ENCODE assay signal across 9 cellular contexts in the genomic region with DNA sequence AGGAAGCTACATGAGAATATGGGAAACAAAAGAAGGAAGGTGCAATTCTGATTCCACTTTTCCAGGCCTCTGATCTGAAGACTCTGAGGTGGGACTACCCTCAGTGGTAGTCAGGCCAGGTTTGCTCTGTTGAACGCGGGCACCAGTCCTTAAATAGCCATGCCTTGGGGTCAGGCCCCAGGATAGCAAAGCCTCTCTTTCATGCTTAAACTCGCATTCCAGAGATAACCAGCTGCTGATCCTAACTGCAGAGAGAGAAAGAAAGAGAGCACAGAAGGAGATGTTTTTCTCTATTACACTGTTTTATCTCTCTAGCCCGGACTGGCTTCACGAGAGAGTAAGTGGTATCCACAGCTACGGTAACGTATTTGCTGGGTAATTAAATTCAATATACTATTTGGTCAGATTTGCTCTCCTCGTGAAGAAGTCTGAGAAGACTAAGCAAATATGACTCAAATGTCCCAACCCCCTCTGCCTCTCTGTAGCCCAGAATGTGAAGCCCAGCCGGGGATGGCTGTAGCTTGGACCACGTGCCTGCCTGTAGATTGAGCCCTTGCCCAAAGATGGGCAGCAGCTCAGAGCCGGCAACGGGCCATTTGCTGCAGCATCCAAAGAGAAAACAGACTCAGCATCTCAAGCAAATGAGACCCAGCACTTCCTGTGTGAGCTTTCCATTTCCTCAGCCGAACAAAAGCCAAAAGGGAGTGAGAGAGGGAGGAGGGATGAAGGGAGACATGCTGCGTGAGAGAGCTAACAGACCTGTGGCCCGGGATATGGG.
DNase-seq lines count a peak whose midpoint lies in the region; ATAC-seq, FAIRE-seq and TF ChIP-seq lines count a peak whose summit lies in the region.
"Had no signal": no experiment of that assay in that cellular context is flagged by ENCODE, and none has a peak within 500 bp of the region (broad histone marks: within the 10 kb centered on the region; RNA-seq: fewer than 3 reads in every experiment).

No MANE protein-coding gene starts in this region.

- no peak for TF ChIP-seq CTCF in chondrocyte (IDR thresholded peaks at IDR 0.05)

- no peak for TF ChIP-seq POLR2A in GM12891 (IDR thresholded peaks at IDR 0.05; ENCODE audit: low read depth, low read length)

- FAIRE-seq in GM12891 (lab: Jason Lieb, UNC) = no peak

- ATAC-seq in left colon = peak; percentile 28
- ATAC-seq in HG02623 (IDR thresholded peaks at IDR 0.05; ENCODE audit: unreplicated experiment) = no peak
- ATAC-seq in T-cell (replicated peaks in 1 of 4) = no peak

- H3K4me1 Mint-ChIP-seq in chondrocyte (ENCODE audit: low read depth) (peaks cover 62% of the 10 kb centered on the region), T-cell (peaks cover 0 to 36% (median 12%) of the 10 kb centered on the region in 3 donors)

- intact Hi-C loops in left colon (cut with DNase I, micrococcal nuclease) = no loop called here

- H3K27ac Mint-ChIP-seq in chondrocyte (ENCODE audit: unreplicated experiment) = peak overlapping the region; percentile 87
- H3K27ac Mint-ChIP-seq in T-cell = peak overlapping the region in 1 of 2 donors; percentile 52

- peak; percentile 85 for DNase-seq in HCEC 1CT
- no peak for DNase-seq in chondrocyte (ENCODE audit: low spot score)
- peak; percentile 33 to 80 for DNase-seq in left colon
- peak; percentile 36 for DNase-seq in smooth muscle cell of the brain vasculature (ENCODE audit: low read depth, low spot score)
- no peak for DNase-seq in GM12891 (ENCODE audit: insufficient read length, low spot score)
- DNase-seq in NCI-H69 (lab: John Stamatoyannopoulos, UW) = no peak
- DNase-seq in T-cell = no peak
- DNase-seq: WERI-Rb-1 had no signal

- peaks cover 23% of the 10 kb centered on the region for H3K36me3 Mint-ChIP-seq in chondrocyte (ENCODE audit: low read depth)
- H3K36me3 Mint-ChIP-seq in T-cell = peaks cover 68% of the 10 kb centered on the region

- no peaks in the 10 kb centered on the region for H3K9me3 Mint-ChIP-seq in chondrocyte (ENCODE audit: low read depth)
- H3K9me3 Mint-ChIP-seq in T-cell = no peaks in the 10 kb centered on the region

- CTCF ChIA-PET in T-cell (lab: Charles Lee) = no interaction called here

- POLR2A ChIA-PET in T-cell (lab: Charles Lee) = interaction anchor here (0.5 to 0.6 kb wide), 3 partner anchors 30 to 43 kb away, joined by 4 to 5 read pairs (median 4); no protein-coding TSS in a partner anchor

- H3K27me3 Mint-ChIP-seq in chondrocyte (ENCODE audit: low read depth) (no peaks in the 10 kb centered on the region), T-cell (no peaks in the 10 kb centered on the region)

- H3K4me3 Mint-ChIP-seq in chondrocyte (ENCODE audit: unreplicated experiment) (peak overlapping the region; percentile 35), T-cell (no peak overlapping the region)

TF ChIP-seq in GM12891, 5 proteins besides CTCF, POLR2A, EP300 and RAD21:
- TF ChIP-seq PAX5 (IDR thresholded peaks at IDR 0.05; ENCODE audit: insufficient read depth, low read length, severe bottlenecking) (no peak), POU2F2 (IDR thresholded peaks at IDR 0.05; ENCODE audit: low read depth, low read length) (no peak), SPI1 (IDR thresholded peaks at IDR 0.05; ENCODE audit: low read depth, low read length) (no peak), TAF1 (IDR thresholded peaks at IDR 0.05; ENCODE audit: low read depth, low read length) (no peak), POLR2AphosphoS5 (IDR thresholded peaks at IDR 0.05; ENCODE audit: low read depth, low read length) (no peak)

Comparison
In these comparisons a context has a peak if more than half of its experiments do, and no peak if none do; other contexts are left out.
1. DNase-seq: peak in HCEC 1CT (single experiment), left colon (2 of 2) and smooth muscle cell of the brain vasculature (single experiment); none in chondrocyte (single experiment), GM12891 (single experiment), NCI-H69 (single experiment) and T-cell (0 of 34).